ENCODE assay signal across 25 cellular contexts in genomic region chr10:48737866-48738265, GRCh38. TPM values are rescaled to one million over a fixed set of nuclear protein-coding genes. Genes with fewer than 3 reads are reported as not detected.
"Had no signal": no experiment of that assay in that cellular context is flagged by ENCODE, and none has a peak within 500 bp of the region (broad histone marks: within the 10 kb centered on the region; RNA-seq: fewer than 3 reads in every experiment).

No MANE protein-coding gene starts in this region.

- H3K9me3 ChIP-seq: gastroesophageal sphincter, heart left ventricle, left lung, neutrophil, pancreas, sigmoid colon, suprapubic skin, transverse colon, upper lobe of right lung, uterus had no signal

- H3K4me1 Mint-ChIP-seq: stimulated activated naive CD8-positive, alpha-beta T cell treated with anti-CD3 and anti-CD28 coated beads, Interleukin-15, amount 100 ng/mL, for 72 hours had no signal

- H3K4me2 ChIP-seq: hepatocyte had no signal

- H3K4me3 Mint-ChIP-seq: effector memory CD8-positive, alpha-beta T cell; natural killer cell treated with Interleukin-12 subunit alpha and Interleukin-12 subunit beta and Interleukin-15 and Interleukin-18, amount 100 ng/mL, for 72 hours; neural crest cell; stimulated activated naive CD8-positive, alpha-beta T cell treated with anti-CD3 and anti-CD28 coated beads, Interleukin-15, amount 100 ng/mL, for 72 hours had no signal

- H2AFZ ChIP-seq: hepatocyte had no signal

- DNase-seq: dermis blood vessel endothelial cell; effector memory CD8-positive, alpha-beta T cell; foreskin fibroblast; heart left ventricle; left cardiac atrium; left lung; pancreas; right cardiac atrium; sigmoid colon; stimulated activated CD4-positive, alpha-beta T cell treated with anti-CD3 and anti-CD28 coated beads, Interleukin-4, amount 100 ng/mL, for 4 hours; stimulated activated naive CD4-positive, alpha-beta T cell; stimulated activated naive CD8-positive, alpha-beta T cell treated with anti-CD3 and anti-CD28 coated beads, Interleukin-15, amount 100 ng/mL, for 72 hours; transverse colon; upper lobe of right lung; uterus had no signal

- H3K27me3 ChIP-seq: heart left ventricle, hepatocyte, left lung, neutrophil, sigmoid colon, suprapubic skin, transverse colon, upper lobe of right lung, uterus had no signal

- H3K27ac ChIP-seq: coronary artery, gastroesophageal sphincter, heart left ventricle, hepatocyte, left lung, neutrophil, pancreas, sigmoid colon, suprapubic skin, transverse colon, upper lobe of right lung, uterus had no signal

- H3K27ac Mint-ChIP-seq: effector memory CD8-positive, alpha-beta T cell; natural killer cell treated with Interleukin-12 subunit alpha and Interleukin-12 subunit beta and Interleukin-15 and Interleukin-18, amount 100 ng/mL, for 72 hours; progenitor cell of endocrine pancreas; stimulated activated naive CD8-positive, alpha-beta T cell treated with anti-CD3 and anti-CD28 coated beads, Interleukin-15, amount 100 ng/mL, for 72 hours had no signal

- H3K36me3 Mint-ChIP-seq: natural killer cell treated with Interleukin-12 subunit alpha and Interleukin-12 subunit beta and Interleukin-15 and Interleukin-18, amount 100 ng/mL, for 72 hours had no signal

- H3K36me3 ChIP-seq: gastroesophageal sphincter, pancreas, sigmoid colon, suprapubic skin, transverse colon, upper lobe of right lung, uterus had no signal

- H3K79me2 ChIP-seq: hepatocyte had no signal

- H3K4me3 ChIP-seq: coronary artery, gastroesophageal sphincter, heart left ventricle, hepatocyte, left lung, pancreas, sigmoid colon, suprapubic skin, transverse colon, upper lobe of right lung, uterus had no signal

- H3K9me3 Mint-ChIP-seq: effector memory CD8-positive, alpha-beta T cell; natural killer cell treated with Interleukin-12 subunit alpha and Interleukin-12 subunit beta and Interleukin-15 and Interleukin-18, amount 100 ng/mL, for 72 hours; neural crest cell; stimulated activated naive CD8-positive, alpha-beta T cell treated with anti-CD3 and anti-CD28 coated beads, Interleukin-15, amount 100 ng/mL, for 72 hours had no signal

- H3K27me3 Mint-ChIP-seq: stimulated activated naive CD8-positive, alpha-beta T cell treated with anti-CD3 and anti-CD28 coated beads, Interleukin-15, amount 100 ng/mL, for 72 hours had no signal

- H3K4me1 ChIP-seq: gastroesophageal sphincter, heart left ventricle, left lung, pancreas, sigmoid colon, suprapubic skin, transverse colon, upper lobe of right lung, uterus had no signal

- ATAC-seq: effector memory CD8-positive, alpha-beta T cell; esophagus mucosa; gastroesophageal sphincter; heart left ventricle; left cardiac atrium; left lung; natural killer cell treated with Interleukin-12 subunit alpha and Interleukin-12 subunit beta and Interleukin-15 and Interleukin-18, amount 100 ng/mL, for 72 hours; pancreas; right cardiac atrium; stimulated activated naive CD8-positive, alpha-beta T cell treated with anti-CD3 and anti-CD28 coated beads, Interleukin-15, amount 100 ng/mL, for 72 hours; upper lobe of right lung had no signal

RNA-seq across cellular contexts. Expression of gene WDFY4, which starts 53.2 kb away (rescaled TPM):
- total RNA-seq: kidney epithelial cell, neural crest cell had no signal
